1 cellular context compared by ENCODE assay signal in the genomic region with DNA sequence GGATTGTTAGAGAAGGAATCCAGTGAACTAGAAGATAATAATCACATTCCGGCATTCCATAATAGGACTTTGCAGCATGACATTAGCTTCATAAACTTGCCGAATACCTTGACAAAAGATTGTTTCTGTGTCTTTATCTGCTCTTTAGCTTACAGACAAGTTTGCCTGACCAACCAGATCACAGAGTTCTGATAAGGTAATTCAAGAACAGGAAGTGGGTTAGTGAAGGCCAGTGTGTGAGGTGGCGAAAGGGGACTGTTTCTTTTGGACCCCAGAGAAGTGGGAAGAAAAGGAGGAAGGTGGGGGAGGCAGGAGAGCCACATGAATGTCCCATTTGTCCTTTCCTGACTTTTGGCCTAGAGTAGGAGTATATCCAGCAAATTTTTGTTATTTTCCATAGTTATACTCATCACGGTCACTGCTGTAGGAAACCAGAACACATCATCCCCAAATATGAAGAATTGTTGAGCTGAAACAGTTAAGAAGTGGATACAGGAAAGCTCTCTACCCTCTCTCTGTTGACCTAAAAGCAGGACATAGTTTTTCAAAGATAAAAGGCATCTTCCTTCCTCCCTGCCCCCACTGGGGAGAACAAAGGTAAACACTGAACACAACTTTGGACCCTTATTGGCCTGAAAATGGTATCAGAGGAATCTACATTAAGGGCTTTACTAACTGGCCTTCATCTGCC.
A peak's percentile ranks its signal among the peaks of the same experiment; 100 is the strongest.
TF ChIP-seq lines count a peak whose summit lies in the region.

No MANE protein-coding gene starts in this region.

TF ChIP-seq in GM12878, 131 proteins besides CTCF, POLR2A, EP300 and RAD21 (continued from another document):
- no peak for TF ChIP-seq CUX1 (IDR thresholded peaks at IDR 0.05; ENCODE audit: insufficient replicate concordance, low read depth, low read length)
- peak; percentile 84 for TF ChIP-seq SPI1 (IDR thresholded peaks at IDR 0.05; ENCODE audit: borderline replicate concordance, insufficient read depth, low read depth, low read length)
- no peak for TF ChIP-seq SIX5 (IDR thresholded peaks at IDR 0.05; ENCODE audit: low read depth, low read length, severe bottlenecking)
- TF ChIP-seq RUNX3 (IDR thresholded peaks at IDR 0.05; ENCODE audit: low read length) = peak; percentile 33; the same call in 1 of the 2 replicates
- 0 out of 4 replicates have a peak, but pooled peaks of 1 of the 2 experiments have one; percentile 22 for TF ChIP-seq SRF (IDR thresholded peaks at IDR 0.05; ENCODE audit: low read depth in 2 of 2, low read length in 2 of 2)
- TF ChIP-seq TCF7 (IDR thresholded peaks at IDR 0.05; ENCODE audit: borderline replicate concordance) = peak; percentile 28; the same call in 1 of the 2 replicates
TF ChIP-seq in GM12878: peak in this region for 5.
